Comparison of ENCODE assay signal across 7 cellular contexts in the genomic region with DNA sequence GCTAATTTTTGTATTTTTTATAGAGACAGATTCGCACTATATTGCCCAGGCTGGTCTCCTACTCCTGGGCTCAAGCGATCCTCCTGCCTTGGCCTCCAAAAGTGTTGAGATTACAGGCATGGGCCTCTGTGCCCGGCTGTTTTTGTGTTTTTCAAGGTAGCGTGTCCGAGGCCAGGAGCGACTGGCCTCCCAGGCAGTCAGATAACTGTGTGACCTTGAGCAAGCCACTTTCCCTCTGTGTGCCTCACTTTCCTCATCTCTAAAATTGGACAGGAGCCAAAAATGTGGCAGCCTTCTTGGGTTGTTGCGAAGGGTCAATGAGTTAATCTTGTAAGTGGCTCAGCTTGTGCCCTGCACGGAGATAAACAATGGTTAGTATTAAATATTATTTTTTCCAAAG. TPM values are rescaled to one million over a fixed set of nuclear protein-coding genes. Genes with fewer than 3 reads are reported as not detected.
DNase-seq lines count a peak whose midpoint lies in the region; ATAC-seq and TF ChIP-seq lines count a peak whose summit lies in the region.

No MANE protein-coding gene starts in this region.

- 0 out of 2 replicates have a peak, but pooled peaks cover 3% of the 10 kb centered on the region for H3F3A ChIP-seq in GM23338 (replicated peaks; ENCODE audit: low read depth)
- H3F3A ChIP-seq in OCI-LY1 (ENCODE audit: insufficient read depth, low read length) = no peaks in the 10 kb centered on the region

- no peak overlapping the region for H3K27ac ChIP-seq in GM23338 (ENCODE audit: low read depth)
- H3K27ac ChIP-seq in OCI-LY1 (ENCODE audit: low read depth, low read length, poor library complexity, severe bottlenecking) = peak overlapping the region; percentile 79
- peak overlapping the region; percentile 98 for H3K27ac ChIP-seq in effector memory CD4-positive, alpha-beta T cell (ENCODE audit: insufficient read depth, low read length, poor library complexity, severe bottlenecking)

- H3K9me3 ChIP-seq in OCI-LY1 (ENCODE audit: low read length) = no peaks in the 10 kb centered on the region
- no peaks in the 10 kb centered on the region for H3K9me3 ChIP-seq in effector memory CD4-positive, alpha-beta T cell (ENCODE audit: control insufficient read depth, low read length)

- H3K4me3 ChIP-seq in GM23338 = peak overlapping the region; percentile 81
- H3K4me3 ChIP-seq in OCI-LY1 (ENCODE audit: low read depth, low read length, poor library complexity, severe bottlenecking) = peak overlapping the region; percentile 80
- H3K4me3 ChIP-seq in effector memory CD4-positive, alpha-beta T cell (ENCODE audit: insufficient read depth, low read depth, low read length, poor library complexity, severe bottlenecking) = peak overlapping the region; percentile 10

- no peaks in the 10 kb centered on the region for H3K9me3 Mint-ChIP-seq in GM23338
- no peaks in the 10 kb centered on the region for H3K9me3 Mint-ChIP-seq in stimulated activated effector memory CD8-positive, alpha-beta T cell treated with anti-CD3 and anti-CD28 coated beads, Interleukin-12 subunit alpha, Interleukin-12 subunit beta, amount 100 ng/mL, for 72 hours

- H3K4me1 ChIP-seq in GM23338 (ENCODE audit: insufficient read depth) = peaks cover 25% of the 10 kb centered on the region
- H3K4me1 ChIP-seq in OCI-LY1 (ENCODE audit: insufficient read depth, low read length, severe bottlenecking) = peaks cover 35% of the 10 kb centered on the region
- peaks cover 16% of the 10 kb centered on the region for H3K4me1 ChIP-seq in effector memory CD4-positive, alpha-beta T cell (ENCODE audit: control insufficient read depth, insufficient read depth, low read length, poor library complexity, severe bottlenecking)

- H2AFZ ChIP-seq in GM23338 (no peak overlapping the region), OCI-LY1 (ENCODE audit: low read length) (no peak overlapping the region)

- ATAC-seq in GM23338 (no peak), HG03432 (IDR thresholded peaks at IDR 0.05; ENCODE audit: unreplicated experiment) (no peak), HG03457 (IDR thresholded peaks at IDR 0.05; ENCODE audit: unreplicated experiment) (no peak)
- no peak for ATAC-seq in stimulated activated effector memory CD8-positive, alpha-beta T cell treated with anti-CD3 and anti-CD28 coated beads, Interleukin-12 subunit alpha, Interleukin-12 subunit beta, amount 100 ng/mL, for 72 hours

- H3K27me3 ChIP-seq in GM23338 (ENCODE audit: insufficient read depth) (no peaks in the 10 kb centered on the region), OCI-LY1 (ENCODE audit: insufficient read depth, low read length) (no peaks in the 10 kb centered on the region)
- H3K27me3 ChIP-seq in effector memory CD4-positive, alpha-beta T cell (replicated peaks; ENCODE audit: control insufficient read depth, insufficient read depth, low read length, poor library complexity, severe bottlenecking) = no peaks in the 10 kb centered on the region

- peak overlapping the region; percentile 94; the same call in 1 of the 3 replicates for H3K4me3 Mint-ChIP-seq in GM23338
- H3K4me3 Mint-ChIP-seq in stimulated activated effector memory CD8-positive, alpha-beta T cell treated with anti-CD3 and anti-CD28 coated beads, Interleukin-12 subunit alpha, Interleukin-12 subunit beta, amount 100 ng/mL, for 72 hours = peak overlapping the region; percentile 91

- H3K9me2 ChIP-seq in GM23338 (ENCODE audit: insufficient read depth) = no peaks in the 10 kb centered on the region
- H3K9me2 ChIP-seq in OCI-LY1 (ENCODE audit: low read depth, low read length) = no peaks in the 10 kb centered on the region

- H3K36me3 ChIP-seq in GM23338 (ENCODE audit: insufficient read depth) (no peaks in the 10 kb centered on the region), OCI-LY1 (ENCODE audit: insufficient read depth, low read length) (peaks cover 6% of the 10 kb centered on the region; the same call in 1 of the 2 replicates)
- H3K36me3 ChIP-seq in effector memory CD4-positive, alpha-beta T cell (ENCODE audit: control insufficient read depth, insufficient read depth, low read length) = no peaks in the 10 kb centered on the region

- H3K79me2 ChIP-seq in GM23338 (replicated peaks; ENCODE audit: insufficient read depth) = peaks cover 71% of the 10 kb centered on the region
- peaks cover 72% of the 10 kb centered on the region for H3K79me2 ChIP-seq in OCI-LY1 (ENCODE audit: insufficient read depth, low read length)

- H3K36me3 Mint-ChIP-seq in GM23338 (ENCODE audit: low read depth) = peaks cover 10% of the 10 kb centered on the region; the same call in 1 of the 3 replicates
- peaks cover 46% of the 10 kb centered on the region for H3K36me3 Mint-ChIP-seq in stimulated activated effector memory CD8-positive, alpha-beta T cell treated with anti-CD3 and anti-CD28 coated beads, Interleukin-12 subunit alpha, Interleukin-12 subunit beta, amount 100 ng/mL, for 72 hours

- DNase-seq in GM23338 (ENCODE audit: low spot score) (no peak), germinal center (ENCODE audit: low spot score) (no peak)
- no peak for DNase-seq in effector memory CD4-positive, alpha-beta T cell
- no peak for DNase-seq in stimulated activated effector memory CD8-positive, alpha-beta T cell treated with anti-CD3 and anti-CD28 coated beads, Interleukin-12 subunit alpha, Interleukin-12 subunit beta, amount 100 ng/mL, for 72 hours (ENCODE audit: low spot score in 2 of 2)

- H3K27me3 Mint-ChIP-seq in GM23338 (ENCODE audit: insufficient read depth, low read depth, poor library complexity) = peaks cover 9% of the 10 kb centered on the region

- H3K4me2 ChIP-seq in GM23338 (peak overlapping the region; percentile 90), OCI-LY1 (ENCODE audit: low read length) (peak overlapping the region; percentile 75)

- peaks cover 33% of the 10 kb centered on the region for H4K20me1 ChIP-seq in GM23338 (replicated peaks; ENCODE audit: insufficient read depth)
- H4K20me1 ChIP-seq in OCI-LY1 (ENCODE audit: insufficient read depth, low read length) = no peaks in the 10 kb centered on the region

- H3K9ac ChIP-seq in OCI-LY1 (ENCODE audit: low read length) = peak overlapping the region; percentile 16; the same call in 1 of the 2 replicates

- H3K27ac Mint-ChIP-seq in GM23338 = no peak overlapping the region
- H3K27ac Mint-ChIP-seq in stimulated activated effector memory CD8-positive, alpha-beta T cell treated with anti-CD3 and anti-CD28 coated beads, Interleukin-12 subunit alpha, Interleukin-12 subunit beta, amount 100 ng/mL, for 72 hours = peak overlapping the region; percentile 97

- H3K4me1 Mint-ChIP-seq in GM23338 = peaks cover 20% of the 10 kb centered on the region
- peaks cover 70% of the 10 kb centered on the region for H3K4me1 Mint-ChIP-seq in stimulated activated effector memory CD8-positive, alpha-beta T cell treated with anti-CD3 and anti-CD28 coated beads, Interleukin-12 subunit alpha, Interleukin-12 subunit beta, amount 100 ng/mL, for 72 hours

- TF ChIP-seq CTCF in GM23338 (conservative IDR thresholded peaks at IDR 0.05; ENCODE audit: low read depth in 2 of 2) (no peak), OCI-LY1 (IDR thresholded peaks at IDR 0.05; ENCODE audit: low read length) (no peak)

TF ChIP-seq in GM23338, 12 proteins besides CTCF, POLR2A, EP300 and RAD21 (continues in another document):
- TF ChIP-seq ZNF331 (CRISPR knock-in tag; IDR thresholded peaks at IDR 0.05; ENCODE audit: low read depth) (no peak), NANOG (IDR thresholded peaks at IDR 0.05; ENCODE audit: borderline replicate concordance) (no peak)

RNA-seq across cellular contexts. Expression of a gene that starts 2.4 kb away (rescaled TPM):
- total RNA-seq in GM23338 (2014; rRNA removed; shearing (Covaris generic)) = 46.6 and 48.2 TPM in 2 replicates
- polyA plus RNA-seq in GM23338 (2016; fragmentation: Nextera tagmentation; extraction: Ambion mirVana) = 11.0 and 12.6 TPM in 2 replicates

Comparison
In these comparisons a context has a peak if more than half of its experiments do, and no peak if none do; other contexts are left out.
1. H3K4me3 ChIP-seq: peak in every context shown above with its lines; median percentile 81 in GM23338; 80 in OCI-LY1; 10 in effector memory CD4-positive, alpha-beta T cell.